ENCODE assay signal across 23 cellular contexts in genomic region chr17:3772764-3773163, GRCh38. TPM values are rescaled to one million over a fixed set of nuclear protein-coding genes. Genes with fewer than 3 reads are reported as not detected.
DNase-seq lines count a peak whose midpoint lies in the region; ATAC-seq, FAIRE-seq and TF ChIP-seq lines count a peak whose summit lies in the region.
"Had no signal": no experiment of that assay in that cellular context is flagged by ENCODE, and none has a peak within 500 bp of the region (broad histone marks: within the 10 kb centered on the region; RNA-seq: fewer than 3 reads in every experiment).

No MANE protein-coding gene starts in this region.

- H3K27ac Mint-ChIP-seq in HFFc6 = no peak overlapping the region
- H3K27ac Mint-ChIP-seq in effector memory CD8-positive, alpha-beta T cell = peak overlapping the region in 1 of 2 donors; percentile 32
- H3K27ac Mint-ChIP-seq: CD4-positive, alpha-beta T cell had no signal

- peaks cover 19% of the 10 kb centered on the region for H3K4me1 Mint-ChIP-seq in HFFc6 (ENCODE audit: low read depth)
- peaks cover 39 to 41% of the 10 kb centered on the region in 2 donors for H3K4me1 Mint-ChIP-seq in effector memory CD8-positive, alpha-beta T cell (ENCODE audit: low read depth in 2 of 2)

- FAIRE-seq in HepG2 (lab: Jason Lieb, UNC) = peak; percentile 81

- no peaks in the 10 kb centered on the region for H4K20me1 ChIP-seq in HepG2 (ENCODE audit: insufficient read depth, low read length)

- H2AFZ ChIP-seq in HepG2 (ENCODE audit: low read length) = no peak overlapping the region
- H2AFZ ChIP-seq: PC-9 had no signal

- no peak overlapping the region for H3K4me2 ChIP-seq in HepG2 (ENCODE audit: low read depth, low read length)
- H3K4me2 ChIP-seq: KMS-11, PC-9 had no signal

- 35% methylated on average over 8 of the region's 12 CpGs for WGBS in HepG2 (ENCODE audit: low lambda C conversion rate)

- H3K36me3 Mint-ChIP-seq in HFFc6 (ENCODE audit: low read depth) = peaks cover 1% of the 10 kb centered on the region; the same call in 1 of the 2 replicates
- H3K36me3 Mint-ChIP-seq in effector memory CD8-positive, alpha-beta T cell (ENCODE audit: insufficient read depth) = peaks cover 12% of the 10 kb centered on the region

- H3K36me3 ChIP-seq in HepG2 (replicated peaks in 1 of 2; ENCODE audit: control insufficient read depth in 1 of 2, insufficient read depth in 2 of 2, low read length in 2 of 2) = no peaks in the 10 kb centered on the region

- H3K4me1 ChIP-seq in HepG2 (ENCODE audit: insufficient read depth, low read length) = peaks cover 41% of the 10 kb centered on the region

- no peak for TF ChIP-seq CTCF in GM10248 (IDR thresholded peaks at IDR 0.05; ENCODE audit: control extremely low read depth, extremely low read depth, low read depth, missing control alignments)
- TF ChIP-seq CTCF in HFFc6 (IDR thresholded peaks at IDR 0.05) = peak; percentile 11; the same call in 1 of the 2 replicates
- peak; percentile 71 for TF ChIP-seq CTCF in HepG2 (CRISPR knock-in tag; IDR thresholded peaks at IDR 0.05)

- ATAC-seq in effector memory CD8-positive, alpha-beta T cell (replicated peaks) = no peak
- ATAC-seq in HepG2 = peak; percentile 91
- no peak for ATAC-seq in GM18505 (IDR thresholded peaks at IDR 0.05; ENCODE audit: unreplicated experiment)
- no peak for ATAC-seq in GM18868 (IDR thresholded peaks at IDR 0.05; ENCODE audit: unreplicated experiment)
- ATAC-seq: Right ventricle myocardium inferior had no signal

- TF ChIP-seq RAD21 in HepG2 (CRISPR knock-in tag; IDR thresholded peaks at IDR 0.05) = peak; percentile 69

- peaks cover 0 to 2% of the 10 kb centered on the region in 2 experiments; a peak in 1 of 5 replicates for H3K27me3 ChIP-seq in HepG2 (ENCODE audit: control insufficient read depth in 1 of 2, insufficient read depth in 2 of 2, low read length in 2 of 2)

- no peak overlapping the region for H3K9ac ChIP-seq in HepG2 (ENCODE audit: insufficient read depth, low read depth, low read length)
- H3K9ac ChIP-seq: KMS-11 had no signal

- H3K9me3 ChIP-seq in HepG2 (ENCODE audit: low read length) = no peaks in the 10 kb centered on the region

- H3K9me3 Mint-ChIP-seq in HFFc6 = peaks cover 7% of the 10 kb centered on the region; the same call in 1 of the 2 replicates
- no peaks in the 10 kb centered on the region for H3K9me3 Mint-ChIP-seq in effector memory CD8-positive, alpha-beta T cell

- TF ChIP-seq POLR2A in HepG2 (IDR thresholded peaks at IDR 0.05; ENCODE audit: insufficient read depth in 1 of 2, low read depth in 2 of 2, low read length in 2 of 2) (no peak), GM18505 (IDR thresholded peaks at IDR 0.05; ENCODE audit: borderline replicate concordance, extremely low read depth, insufficient read depth, insufficient read length) (no peak)

- intact Hi-C loops in HepG2 (cut with micrococcal nuclease; ENCODE audit: unreplicated experiment) = loop anchor here (5.0 kb wide), 1 partner anchor 35 kb away; no protein-coding TSS in a partner anchor

- no peak overlapping the region for H3K27ac ChIP-seq in HepG2 (ENCODE audit: extremely low read length, insufficient read depth, low read length)
- H3K27ac ChIP-seq: HL-60, KMS-11, PC-9, SK-N-MC had no signal

- POLR2A ChIA-PET in GM10248 (lab: Yijun Ruan, JAX) = interaction anchor here (0.6 kb wide), 1 partner anchor 44 kb away, joined by 4 read pairs; no protein-coding TSS in a partner anchor
- POLR2A ChIA-PET in HepG2 (lab: Yijun Ruan, JAX) = interaction anchor here (1.0 to 1.1 kb wide), 3 partner anchors 8 to 32 kb away, joined by 3 to 4 read pairs (median 3); partner anchors contain the start of gene ITGAE

- H3K4me3 ChIP-seq in HepG2 (replicated peaks in 1 of 3; ENCODE audit: insufficient read depth in 1 of 3, low read depth in 2 of 3, low read length in 3 of 3) = no peak overlapping the region
- H3K4me3 ChIP-seq: PC-9, SK-N-MC had no signal

- no TSS peak for BruUV-seq in HepG2 (replicated peaks; lab: Mats Ljungman, UMichigan)

- CTCF ChIA-PET in GM10248 (lab: Yijun Ruan, JAX) (interaction anchor here (1.4 to 2.7 kb wide), 2 partner anchors 35 to 55 kb away, joined by 3 to 13 read pairs; no protein-coding TSS in a partner anchor), HepG2 (lab: Yijun Ruan, JAX; ENCODE audit: low intra/inter-chr PET ratio, low total read pairs) (interaction anchor here (1.2 to 2.1 kb wide), 2 partner anchors 35 to 37 kb away, joined by 3 to 5 read pairs; no protein-coding TSS in a partner anchor)

- H3K79me2 ChIP-seq in HepG2 (ENCODE audit: insufficient read depth, low read length) = no peaks in the 10 kb centered on the region

- in situ Hi-C loops in HepG2 (cut with HindIII; ENCODE audit: extremely low pct_ligation_motif_present, low pct_unique_long_range_greater_than_20kb) = no loop called here

- H3K27me3 Mint-ChIP-seq in HFFc6 (ENCODE audit: insufficient read depth) = peaks cover 6% of the 10 kb centered on the region
- H3K27me3 Mint-ChIP-seq in effector memory CD8-positive, alpha-beta T cell = no peaks in the 10 kb centered on the region
- H3K27me3 Mint-ChIP-seq: CD4-positive, alpha-beta T cell had no signal

- peak; percentile 10 for DNase-seq in GM10248 (ENCODE audit: extremely low spot score)
- DNase-seq in HFFc6 = no peak
- DNase-seq in effector memory CD8-positive, alpha-beta T cell = no peak
- DNase-seq in HepG2 (ENCODE audit: low spot score) = peak; percentile 69
- no peak for DNase-seq in SW480 (ENCODE audit: low spot score)
- DNase-seq in pons (ENCODE audit: low spot score) = no peak
- DNase-seq: Calu3; CD4-positive, alpha-beta T cell; DMS79 treated with DMSO at 0.1 percent for 48 hours; GF-D8; MM.1S; NCI-H1105; NCI-H187; NCI-H2171; NCI-H446 treated with DMSO at 0.1 percent for 48 hours; NCI-H748 treated with DMSO at 0.1 percent for 48 hours had no signal

- TF ChIP-seq EP300 in HepG2 (IDR thresholded peaks at IDR 0.05; ENCODE audit: low read depth in 2 of 2, low read length in 2 of 2) = no peak
- no peak for TF ChIP-seq EP300 in HepG2 (CRISPR knock-in tag; IDR thresholded peaks at IDR 0.05; ENCODE audit: borderline replicate concordance)

- H3K4me3 Mint-ChIP-seq in HFFc6 = no peak overlapping the region
- H3K4me3 Mint-ChIP-seq in effector memory CD8-positive, alpha-beta T cell = peak overlapping the region; percentile 1 to 52
- H3K4me3 Mint-ChIP-seq: CD4-positive, alpha-beta T cell had no signal

TF ChIP-seq in HepG2, 621 proteins besides CTCF, POLR2A, EP300 and RAD21 (continues in another document):
- no peak for TF ChIP-seq MTF1 (CRISPR knock-in tag; IDR thresholded peaks at IDR 0.05)
- TF ChIP-seq SAP130 (CRISPR knock-in tag; IDR thresholded peaks at IDR 0.05; ENCODE audit: low read depth) = peak; percentile 19; the same call in 1 of the 2 replicates

RNA-seq across cellular contexts. Expression of gene ITGAE, which starts 28.2 kb away (rescaled TPM):
- 10 to 100 TPM; 28.2 to 35.0 (median 30.8) TPM for total RNA-seq in HFFc6 (2021; fragmentation: NEBNext Ultra II Directional; extraction: Animal tissue kit (Norgen Biotek cat#: 25700))
- total RNA-seq in HepG2 (2016; rRNA removed; fragmentation: Illumina TruSeq; extraction: Trizol) = 49.0 and 56.3 TPM in 2 replicates
- total RNA-seq in HepG2 (2016; cell fraction: cytosol; rRNA removed; fragmentation: Illumina TruSeq; extraction: Trizol; ENCODE audit: low read depth) = 99.2 and 118 TPM in 2 replicates
- total RNA-seq in HepG2 (2016; cell fraction: insoluble cytoplasmic fraction; rRNA removed; fragmentation: Illumina TruSeq; extraction: Trizol) = 54.9 and 56.5 TPM in 2 replicates
- 121 and 124 TPM in 2 replicates for total RNA-seq in HepG2 (2016; cell fraction: membrane; rRNA removed; fragmentation: Illumina TruSeq; extraction: Trizol)
- 18.5 and 22.4 TPM in 2 replicates for total RNA-seq in HepG2 (2016; cell fraction: nucleus; rRNA removed; fragmentation: Illumina TruSeq; extraction: Trizol)
- polyA plus RNA-seq in HepG2 (2011; rRNA removed) = 38.2 and 42.3 TPM in 2 replicates
- polyA plus RNA-seq in HepG2 (2011; cell fraction: cytosol; rRNA removed) = 28.2 and 31.0 TPM in 2 replicates
- polyA plus RNA-seq in HepG2 (2011; cell fraction: nucleus; rRNA removed) = 13.3 and 15.2 TPM in 2 replicates
- 19.1 and 24.6 TPM in 2 replicates for polyA plus RNA-seq in HepG2 (2012)
- 110 and 139 TPM in 2 replicates for polyA plus RNA-seq in HepG2 (2016; cell fraction: cytosol; fragmentation: Illumina TruSeq; extraction: Trizol; ENCODE audit: low read depth)
- 46.7 and 46.9 TPM in 2 replicates for polyA plus RNA-seq in HepG2 (2016; cell fraction: insoluble cytoplasmic fraction; fragmentation: Illumina TruSeq; extraction: Trizol; ENCODE audit: low read depth)
- polyA plus RNA-seq in HepG2 (2016; cell fraction: membrane; fragmentation: Illumina TruSeq; extraction: Trizol; ENCODE audit: low read depth) = 90.3 and 104 TPM in 2 replicates
- 36.8 and 38.1 TPM in 2 replicates for polyA plus RNA-seq in HepG2 (2016; cell fraction: nucleus; fragmentation: Illumina TruSeq; extraction: Trizol; ENCODE audit: insufficient read depth, low read depth)
- 7.6 and 11.0 TPM in 2 replicates for polyA minus RNA-seq in HepG2 (2011; rRNA and poly(A)+ RNA removed; ENCODE audit: low replicate concordance)
- polyA minus RNA-seq in HepG2 (2011; cell fraction: cytosol; rRNA and poly(A)+ RNA removed) = 2.8 and 3.8 TPM in 2 replicates
- polyA minus RNA-seq in HepG2 (2011; cell fraction: nucleus; rRNA and poly(A)+ RNA removed) = 11.7 and 12.6 TPM in 2 replicates

RNA-seq across cellular contexts. Expression of gene HASPIN, which starts 49.1 kb away (rescaled TPM):
- total RNA-seq in HFFc6 (2021; fragmentation: NEBNext Ultra II Directional; extraction: Animal tissue kit (Norgen Biotek cat#: 25700)) = 1 to 10 TPM; 3.5 to 8.0 (median 7.0) TPM
- total RNA-seq in HepG2 (2016; rRNA removed; fragmentation: Illumina TruSeq; extraction: Trizol) = 7.8 and 8.1 TPM in 2 replicates
- 1.3 and 1.4 TPM in 2 replicates for total RNA-seq in HepG2 (2016; cell fraction: cytosol; rRNA removed; fragmentation: Illumina TruSeq; extraction: Trizol; ENCODE audit: low read depth)
- total RNA-seq in HepG2 (2016; cell fraction: insoluble cytoplasmic fraction; rRNA removed; fragmentation: Illumina TruSeq; extraction: Trizol) = 7.4 and 8.8 TPM in 2 replicates
- total RNA-seq in HepG2 (2016; cell fraction: membrane; rRNA removed; fragmentation: Illumina TruSeq; extraction: Trizol) = 4.8 TPM in 2 replicates
- 4.1 and 5.0 TPM in 2 replicates for total RNA-seq in HepG2 (2016; cell fraction: nucleus; rRNA removed; fragmentation: Illumina TruSeq; extraction: Trizol)
- polyA plus RNA-seq in HepG2 (2011; rRNA removed) = 1.9 and 2.7 TPM in 2 replicates
- polyA plus RNA-seq in HepG2 (2011; cell fraction: cytosol; rRNA removed) = 1.5 and 1.9 TPM in 2 replicates
- polyA plus RNA-seq in HepG2 (2011; cell fraction: nucleus; rRNA removed) = 1.1 and 2.3 TPM in 2 replicates
- polyA plus RNA-seq in HepG2 (2012) = 1.1 and 1.9 TPM in 2 replicates
- 0.50 and 0.65 TPM in 2 replicates for polyA plus RNA-seq in HepG2 (2016; cell fraction: cytosol; fragmentation: Illumina TruSeq; extraction: Trizol; ENCODE audit: low read depth)
- 5.0 and 5.9 TPM in 2 replicates for polyA plus RNA-seq in HepG2 (2016; cell fraction: insoluble cytoplasmic fraction; fragmentation: Illumina TruSeq; extraction: Trizol; ENCODE audit: low read depth)
- polyA plus RNA-seq in HepG2 (2016; cell fraction: membrane; fragmentation: Illumina TruSeq; extraction: Trizol; ENCODE audit: low read depth) = 1.5 and 1.6 TPM in 2 replicates
- 3.6 and 4.4 TPM in 2 replicates for polyA plus RNA-seq in HepG2 (2016; cell fraction: nucleus; fragmentation: Illumina TruSeq; extraction: Trizol; ENCODE audit: insufficient read depth, low read depth)
- 5.0 and 17.7 TPM in 2 replicates for polyA minus RNA-seq in HepG2 (2011; rRNA and poly(A)+ RNA removed; ENCODE audit: low replicate concordance)
- polyA minus RNA-seq in HepG2 (2011; cell fraction: cytosol; rRNA and poly(A)+ RNA removed) = 4.4 and 5.5 TPM in 2 replicates
- 3.0 and 5.7 TPM in 2 replicates for polyA minus RNA-seq in HepG2 (2011; cell fraction: nucleus; rRNA and poly(A)+ RNA removed)

Comparison
In these comparisons a context has a peak if more than half of its experiments do, and no peak if none do; other contexts are left out.
1. DNase-seq: peak in GM10248 (single experiment) and HepG2 (single experiment); none in HFFc6 (single experiment), effector memory CD8-positive, alpha-beta T cell (0 of 3), SW480 (single experiment) and pons (single experiment).